In genomic region chr2:130261970-130262760, GRCh38 we compare ENCODE assay signal across 15 cellular contexts.
A peak's percentile ranks its signal among the peaks of the same experiment; 100 is the strongest.
DNase-seq lines count a peak whose midpoint lies in the region; ATAC-seq and TF ChIP-seq lines count a peak whose summit lies in the region.
"Had no signal": no experiment of that assay in that cellular context is flagged by ENCODE, and none has a peak within 500 bp of the region (broad histone marks: within the 10 kb centered on the region; RNA-seq: fewer than 3 reads in every experiment).

No MANE protein-coding gene starts in this region.

- no peaks in the 10 kb centered on the region for H3K79me2 ChIP-seq in GM23338 (replicated peaks; ENCODE audit: insufficient read depth)

- TF ChIP-seq CTCF in GM23338 (conservative IDR thresholded peaks at IDR 0.05; ENCODE audit: low read depth in 2 of 2) (no peak), RWPE1 (conservative IDR thresholded peaks at IDR 0.05; ENCODE audit: low read depth) (no peak), spleen (IDR thresholded peaks at IDR 0.05 in 8 of 11, conservative IDR thresholded peaks at IDR 0.05 in 3 of 11) (no peak)

- no peaks in the 10 kb centered on the region for H3K36me3 ChIP-seq in BLaER1
- H3K36me3 ChIP-seq in GM23338 (ENCODE audit: insufficient read depth) = no peaks in the 10 kb centered on the region
- H3K36me3 ChIP-seq in spleen = no peaks in the 10 kb centered on the region
- H3K36me3 ChIP-seq: SJSA1, vagina had no signal

- H3K36me3 Mint-ChIP-seq in GM23338 (ENCODE audit: low read depth) = no peaks in the 10 kb centered on the region

- H3K4me3 ChIP-seq in BLaER1 (no peak overlapping the region), GM23338 (no peak overlapping the region), spleen (no peak overlapping the region)
- H3K4me3 ChIP-seq: SJSA1, skin epidermis, vagina had no signal

- H3K9me2 ChIP-seq in GM23338 (ENCODE audit: insufficient read depth) = no peaks in the 10 kb centered on the region

- H2AFZ ChIP-seq in GM23338 = no peak overlapping the region

- CTCF ChIA-PET in RWPE1 (lab: Yijun Ruan, JAX) = interaction anchor here (0.7 kb wide), 1 partner anchor 1945 kb away, joined by 5 read pairs; no protein-coding TSS in a partner anchor

- no peak overlapping the region for H3K4me3 Mint-ChIP-seq in GM23338

- peaks cover 4% of the 10 kb centered on the region for H3K27me3 Mint-ChIP-seq in GM23338 (ENCODE audit: insufficient read depth, low read depth, poor library complexity)

- peaks cover 31% of the 10 kb centered on the region for H3K4me1 ChIP-seq in BLaER1
- no peaks in the 10 kb centered on the region for H3K4me1 ChIP-seq in GM23338 (ENCODE audit: insufficient read depth)
- no peaks in the 10 kb centered on the region for H3K4me1 ChIP-seq in spleen
- H3K4me1 ChIP-seq: SJSA1, vagina had no signal

- POLR2A ChIA-PET in RWPE1 (lab: Yijun Ruan, JAX; ENCODE audit: low non-redundant PET) = no interaction called here

- intact Hi-C loops in spleen (cut with DNase I; ENCODE audit: low total_unique reads) = no loop called here

- DNase-seq in GM23338 (ENCODE audit: low spot score) (no peak), RWPE1 (ENCODE audit: low spot score) (peak; percentile 30), iris pigment epithelial cell (ENCODE audit: low read depth) (peak; percentile 14), spleen (no peak), NCI-H1930 (lab: John Stamatoyannopoulos, UW) (no peak)
- no peak for DNase-seq in stimulated activated CD8-positive, alpha-beta memory T cell treated with anti-CD3 and anti-CD28 coated beads, Interleukin-4, amount 100 ng/mL, for 48 hours
- DNase-seq: activated CD4-positive, alpha-beta T cell treated with anti-CD3 and anti-CD28 coated beads, Interleukin-2, amount 50 U/mL, for 48 hours; NK-92 treated with Interleukin-12 subunit alpha and Interleukin-12 subunit beta, amount 100 ng/mL, for 24 hours; stimulated activated naive CD4-positive, alpha-beta T cell had no signal

- H3K9ac ChIP-seq in BLaER1 = no peak overlapping the region

- H3K9me3 Mint-ChIP-seq in GM23338 = no peaks in the 10 kb centered on the region; the same call in 2 of the 3 replicates

- H3K27me3 ChIP-seq in BLaER1 (no peaks in the 10 kb centered on the region), GM23338 (ENCODE audit: insufficient read depth) (no peaks in the 10 kb centered on the region), spleen (replicated peaks in 1 of 7) (peaks cover 0 to 45% (median 0%) of the 10 kb centered on the region in 7 donors)
- H3K27me3 ChIP-seq: vagina had no signal

- H4K20me1 ChIP-seq in BLaER1 (no peaks in the 10 kb centered on the region), GM23338 (replicated peaks; ENCODE audit: insufficient read depth) (no peaks in the 10 kb centered on the region)

- no peak for TF ChIP-seq POLR2A in spleen (IDR thresholded peaks at IDR 0.05)

- peak overlapping the region; percentile 66 for H3K4me2 ChIP-seq in BLaER1
- H3K4me2 ChIP-seq in GM23338 = no peak overlapping the region

- WGBS in spleen, 5 donors = 53 to 73% (median 64%) methylated on average over 11 of the region's 11 CpGs

- H3K27ac ChIP-seq in BLaER1 = no peak overlapping the region
- H3K27ac ChIP-seq in GM23338 (ENCODE audit: low read depth) = no peak overlapping the region
- no peak overlapping the region for H3K27ac ChIP-seq in RWPE1
- H3K27ac ChIP-seq in spleen = no peak overlapping the region
- H3K27ac ChIP-seq: epithelial cell of prostate, SJSA1, skin epidermis, vagina had no signal

- H3K27ac Mint-ChIP-seq in GM23338 = no peak overlapping the region

- peaks cover 10% of the 10 kb centered on the region for H3K4me1 Mint-ChIP-seq in GM23338

- no peaks in the 10 kb centered on the region for H3K9me3 ChIP-seq in BLaER1
- no peaks in the 10 kb centered on the region for H3K9me3 ChIP-seq in spleen
- H3K9me3 ChIP-seq: SJSA1, vagina had no signal

- H3F3A ChIP-seq in GM23338 (replicated peaks; ENCODE audit: low read depth) = no peaks in the 10 kb centered on the region

- ATAC-seq in GM23338 (peak; percentile 21; the same call in 2 of the 3 replicates), HG03108 (IDR thresholded peaks at IDR 0.05; ENCODE audit: unreplicated experiment) (no peak)

TF ChIP-seq in GM23338, 12 proteins besides CTCF, POLR2A, EP300 and RAD21 (continues in another document):
- TF ChIP-seq EZH2phosphoT487 (IDR thresholded peaks at IDR 0.05; ENCODE audit: unreplicated experiment) (no peak), ZNF462 (CRISPR knock-in tag; IDR thresholded peaks at IDR 0.05) (no peak), JUNB (IDR thresholded peaks at IDR 0.05; ENCODE audit: unreplicated experiment) (no peak), NANOG (IDR thresholded peaks at IDR 0.05; ENCODE audit: borderline replicate concordance) (no peak), STAT1 (IDR thresholded peaks at IDR 0.05; ENCODE audit: unreplicated experiment) (no peak), EZH2 (IDR thresholded peaks at IDR 0.05; ENCODE audit: low read depth, unreplicated experiment) (no peak)

Comparison
In these comparisons a context has a peak if more than half of its experiments do, and no peak if none do; other contexts are left out.
1. DNase-seq: peak in RWPE1 (single experiment) and iris pigment epithelial cell (single experiment); none in GM23338 (single experiment), spleen (single experiment), stimulated activated CD8-positive, alpha-beta memory T cell treated with anti-CD3 and anti-CD28 coated beads, Interleukin-4, amount 100 ng/mL, for 48 hours (single experiment) and NCI-H1930 (0 of 2).